18 cellular contexts compared by ENCODE assay signal in the genomic region with DNA sequence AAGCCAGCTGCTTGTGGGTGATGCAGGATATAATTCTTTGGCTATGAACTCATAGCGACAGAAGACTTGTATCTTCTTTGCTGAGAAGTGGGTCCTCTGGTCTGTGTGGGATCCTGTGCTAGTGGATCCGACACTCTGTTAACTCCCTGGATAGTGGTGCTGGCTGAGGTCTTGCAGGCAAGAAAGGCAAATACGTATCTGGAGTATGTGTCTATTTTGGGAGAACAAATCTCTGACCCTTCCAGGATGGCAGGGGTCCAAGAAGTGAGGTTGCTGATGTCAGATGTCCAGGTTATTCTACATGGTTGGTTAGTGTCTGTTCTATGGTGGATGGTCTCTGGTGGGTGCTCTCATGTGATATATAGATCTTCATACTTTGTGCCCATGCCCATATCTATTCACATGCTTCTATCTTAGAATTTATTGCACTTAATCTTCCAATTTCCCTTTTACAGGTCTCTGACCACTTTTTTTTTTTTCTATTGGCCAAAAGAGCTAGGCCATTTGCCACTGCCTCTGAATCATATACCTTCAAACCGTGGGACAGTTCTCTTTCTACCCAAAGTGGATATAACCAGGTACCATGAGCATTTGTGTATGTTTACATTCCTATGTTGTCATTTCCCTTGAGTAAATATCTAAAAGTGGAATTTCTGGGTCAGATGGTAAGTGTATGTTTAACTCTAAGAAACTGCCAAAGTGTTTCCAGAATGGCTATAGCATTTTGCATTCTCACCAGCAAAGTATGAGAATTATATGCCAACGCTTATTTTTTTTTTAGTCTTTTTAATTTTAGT. TPM values are rescaled to one million over a fixed set of nuclear protein-coding genes. Genes with fewer than 3 reads are reported as not detected.
DNase-seq lines count a peak whose midpoint lies in the region; ATAC-seq and TF ChIP-seq lines count a peak whose summit lies in the region.
"Had no signal": no experiment of that assay in that cellular context is flagged by ENCODE, and none has a peak within 500 bp of the region (broad histone marks: within the 10 kb centered on the region; RNA-seq: fewer than 3 reads in every experiment).

No MANE protein-coding gene starts in this region.

- no peaks in the 10 kb centered on the region for H3K9me2 ChIP-seq in PC-3 (replicated peaks; ENCODE audit: low read length)

- in situ Hi-C loops in transverse colon (cut with MboI; ENCODE audit: low pct_ligation_motif_present in 1 of 4, low pct_unique_long_range_greater_than_20kb in 1 of 4, low sequenced_read_pairs in 3 of 4): no loop called here

- no peaks in the 10 kb centered on the region for H3K9me3 Mint-ChIP-seq in activated T-helper 2 cell treated with anti-CD3 and anti-CD28 coated beads, Interferon-gamma antibody, Interleukin-2, Interleukin-4, amounts not matched to agents 10 μg/mL and 5 μg/mL and 100 μg/mL, durations not matched to agents 14 hours and 24 hours and 36 hours
- no peaks in the 10 kb centered on the region for H3K9me3 Mint-ChIP-seq in stimulated activated naive CD8-positive, alpha-beta T cell treated with anti-CD3 and anti-CD28 coated beads, Interleukin-15, amount 100 ng/mL, for 72 hours
- H3K9me3 Mint-ChIP-seq: CD8-positive, alpha-beta memory T cell; HFFc6 had no signal

- no peak for TF ChIP-seq POLR2A in transverse colon (IDR thresholded peaks at IDR 0.05)

- H4K12ac ChIP-seq in trophoblast cell (ENCODE audit: low read depth, low read length): no peak overlapping the region

- H3K27ac Mint-ChIP-seq in activated T-helper 2 cell treated with anti-CD3 and anti-CD28 coated beads, Interferon-gamma antibody, Interleukin-2, Interleukin-4, amounts not matched to agents 10 μg/mL and 5 μg/mL and 100 μg/mL, durations not matched to agents 14 hours and 24 hours and 36 hours: no peak overlapping the region
- no peak overlapping the region for H3K27ac Mint-ChIP-seq in stimulated activated naive CD8-positive, alpha-beta T cell treated with anti-CD3 and anti-CD28 coated beads, Interleukin-15, amount 100 ng/mL, for 72 hours
- H3K27ac Mint-ChIP-seq: HFFc6 had no signal

- H4K8ac ChIP-seq in trophoblast cell (ENCODE audit: low read depth, low read length): no peak overlapping the region

- no peak overlapping the region for H3K23ac ChIP-seq in trophoblast cell (ENCODE audit: low read length)

- ATAC-seq in PC-3: peak; percentile 99
- ATAC-seq in stimulated activated naive CD8-positive, alpha-beta T cell treated with anti-CD3 and anti-CD28 coated beads, Interleukin-15, amount 100 ng/mL, for 72 hours: no peak

- H3K4me3 Mint-ChIP-seq in activated T-helper 2 cell treated with anti-CD3 and anti-CD28 coated beads, Interferon-gamma antibody, Interleukin-2, Interleukin-4, amounts not matched to agents 10 μg/mL and 5 μg/mL and 100 μg/mL, durations not matched to agents 14 hours and 24 hours and 36 hours (ENCODE audit: low read depth): no peak overlapping the region
- H3K4me3 Mint-ChIP-seq in stimulated activated naive CD8-positive, alpha-beta T cell treated with anti-CD3 and anti-CD28 coated beads, Interleukin-15, amount 100 ng/mL, for 72 hours: no peak overlapping the region
- H3K4me3 Mint-ChIP-seq: CD8-positive, alpha-beta memory T cell; HFFc6 had no signal

- no CpG with 5 or more reads among the region's 5 CpGs for WGBS in trophoblast cell (ENCODE audit: extremely low coverage, insufficient coverage, insufficient read length)
- 75 to 77% methylated on average over 2 to 5 of the region's 5 CpGs for WGBS in transverse colon (ENCODE audit: low coverage in 1 of 2), 2 donors

- H3K9ac ChIP-seq in PC-3 (ENCODE audit: low read length): peak overlapping the region; percentile 59
- no peak overlapping the region for H3K9ac ChIP-seq in trophoblast cell (ENCODE audit: low read length)

- intact Hi-C loops in PC-3 (cut with micrococcal nuclease) (loop anchor here (1.0 to 2.0 kb wide), 2 partner anchors 23 to 46 kb away; a partner anchor contains a TSS), left ventricle myocardium inferior (cut with micrococcal nuclease) (no loop called here), transverse colon (cut with DNase I; ENCODE audit: low total_unique reads) (no loop called here)
- intact Hi-C loops in activated T-helper 2 cell treated with anti-CD3 and anti-CD28 coated beads, Interferon-gamma antibody, Interleukin-2, Interleukin-4, amounts not matched to agents 10 μg/mL and 5 μg/mL and 100 μg/mL, durations not matched to agents 14 hours and 24 hours and 36 hours (cut with micrococcal nuclease): no loop called here

- no peak overlapping the region for H3K18ac ChIP-seq in trophoblast cell (ENCODE audit: low read length)

- H3K9me3 ChIP-seq in PC-3 (ENCODE audit: low read length): no peaks in the 10 kb centered on the region
- no peaks in the 10 kb centered on the region for H3K9me3 ChIP-seq in left ventricle myocardium inferior (replicated peaks)
- no peaks in the 10 kb centered on the region for H3K9me3 ChIP-seq in trophoblast cell (ENCODE audit: insufficient read depth, low read depth, low read length)
- no peaks in the 10 kb centered on the region for H3K9me3 ChIP-seq in transverse colon

- no peak overlapping the region for H3K4ac ChIP-seq in trophoblast cell (ENCODE audit: low read depth, low read length)

- H3K4me2 ChIP-seq in PC-3 (ENCODE audit: low read length): peak overlapping the region; percentile 68
- no peak overlapping the region for H3K4me2 ChIP-seq in trophoblast cell (ENCODE audit: low read length)

- POLR2A ChIA-PET in PC-3 (lab: Charles Lee; ENCODE audit: unreplicated experiment): interaction anchor here (0.5 kb wide), 1 partner anchor 551 kb away, joined by 3 read pairs; no protein-coding TSS in a partner anchor

- H3K79me1 ChIP-seq in trophoblast cell (ENCODE audit: low read length): peaks cover 7% of the 10 kb centered on the region

- peak; percentile 92 for DNase-seq in DMS53 treated with DMSO at 0.1 percent for 48 hours (lab: John Stamatoyannopoulos, UW; ENCODE audit: unreplicated experiment)
- peak; percentile 93 for DNase-seq in PC-3
- DNase-seq in left ventricle myocardium inferior: peak; percentile 43
- DNase-seq in trophoblast cell: peak; percentile 30 to 89
- no peak for DNase-seq in transverse colon
- DNase-seq in activated T-helper 2 cell treated with anti-CD3 and anti-CD28 coated beads, Interferon-gamma antibody, Interleukin-2, Interleukin-4, amounts not matched to agents 10 μg/mL and 5 μg/mL and 100 μg/mL, durations not matched to agents 14 hours and 24 hours and 36 hours (ENCODE audit: low spot score): no peak
- DNase-seq in stimulated activated naive CD8-positive, alpha-beta T cell treated with anti-CD3 and anti-CD28 coated beads, Interleukin-15, amount 100 ng/mL, for 72 hours: no peak
- no peak for DNase-seq in NCI-H510A treated with DMSO at 0.1 percent for 48 hours (lab: John Stamatoyannopoulos, UW)
- DNase-seq: C1 segment of cervical spinal cord; CD8-positive, alpha-beta memory T cell; DND-41; HFFc6; KG1; NCI-H1048; NCI-H1436; NCI-H1930; NCI-H446 treated with DMSO at 0.1 percent for 48 hours; SIG-M5 had no signal

- peaks cover 22% of the 10 kb centered on the region for H3K4me1 ChIP-seq in PC-3 (ENCODE audit: insufficient read depth, low read length)
- H3K4me1 ChIP-seq in left ventricle myocardium inferior: peaks cover 26% of the 10 kb centered on the region
- H3K4me1 ChIP-seq in trophoblast cell (ENCODE audit: control insufficient read depth in 1 of 2, insufficient read depth in 2 of 2, low read length in 2 of 2): no peaks in the 10 kb centered on the region
- H3K4me1 ChIP-seq in transverse colon: no peaks in the 10 kb centered on the region

- no peak overlapping the region for H2BK120ac ChIP-seq in trophoblast cell (ENCODE audit: insufficient read depth, low read length, poor library complexity)

- peaks cover 4% of the 10 kb centered on the region for H3F3A ChIP-seq in PC-3 (ENCODE audit: low read length, unreplicated experiment)

- peak overlapping the region; percentile 35 for H2AFZ ChIP-seq in PC-3 (ENCODE audit: low read length)
- H2AFZ ChIP-seq in trophoblast cell (ENCODE audit: insufficient read depth, low read length, poor library complexity): no peak overlapping the region

- no peaks in the 10 kb centered on the region for H3K36me3 ChIP-seq in PC-3 (ENCODE audit: low read depth, low read length)
- H3K36me3 ChIP-seq in left ventricle myocardium inferior: no peaks in the 10 kb centered on the region
- H3K36me3 ChIP-seq in trophoblast cell (ENCODE audit: control insufficient read depth in 1 of 2, insufficient read depth in 2 of 2, low read length in 2 of 2): no peaks in the 10 kb centered on the region
- no peaks in the 10 kb centered on the region for H3K36me3 ChIP-seq in transverse colon

- H3K36me3 Mint-ChIP-seq in activated T-helper 2 cell treated with anti-CD3 and anti-CD28 coated beads, Interferon-gamma antibody, Interleukin-2, Interleukin-4, amounts not matched to agents 10 μg/mL and 5 μg/mL and 100 μg/mL, durations not matched to agents 14 hours and 24 hours and 36 hours (ENCODE audit: low read depth): no peaks in the 10 kb centered on the region
- H3K36me3 Mint-ChIP-seq: CD8-positive, alpha-beta memory T cell had no signal

- no peak overlapping the region for H2BK12ac ChIP-seq in trophoblast cell (ENCODE audit: low read length)

- BruUV-seq in PC-3 (replicated peaks; lab: Mats Ljungman, UMichigan): no TSS peak

- TF ChIP-seq EP300 in transverse colon (IDR thresholded peaks at IDR 0.05; ENCODE audit: low read depth): no peak

- H4K91ac ChIP-seq in trophoblast cell (ENCODE audit: low read depth, low read length): no peak overlapping the region

- peak overlapping the region; percentile 94 for H3K27ac ChIP-seq in PC-3 (ENCODE audit: low read length)
- H3K27ac ChIP-seq in left ventricle myocardium inferior (replicated peaks): peak overlapping the region; percentile 80
- H3K27ac ChIP-seq in trophoblast cell (ENCODE audit: low read depth, low read length): no peak overlapping the region
- no peak overlapping the region for H3K27ac ChIP-seq in transverse colon

- H3K27me3 Mint-ChIP-seq in activated T-helper 2 cell treated with anti-CD3 and anti-CD28 coated beads, Interferon-gamma antibody, Interleukin-2, Interleukin-4, amounts not matched to agents 10 μg/mL and 5 μg/mL and 100 μg/mL, durations not matched to agents 14 hours and 24 hours and 36 hours (ENCODE audit: low read depth): peaks cover 7% of the 10 kb centered on the region
- H3K27me3 Mint-ChIP-seq in stimulated activated naive CD8-positive, alpha-beta T cell treated with anti-CD3 and anti-CD28 coated beads, Interleukin-15, amount 100 ng/mL, for 72 hours: no peaks in the 10 kb centered on the region

- no peak overlapping the region for H3K14ac ChIP-seq in trophoblast cell (ENCODE audit: low read length)

- CTCF ChIA-PET in PC-3 (lab: Charles Lee): interaction anchor here (0.6 kb wide), 1 partner anchor 431 kb away, joined by 3 read pairs; no protein-coding TSS in a partner anchor

- H3K4me1 Mint-ChIP-seq in activated T-helper 2 cell treated with anti-CD3 and anti-CD28 coated beads, Interferon-gamma antibody, Interleukin-2, Interleukin-4, amounts not matched to agents 10 μg/mL and 5 μg/mL and 100 μg/mL, durations not matched to agents 14 hours and 24 hours and 36 hours (ENCODE audit: low read depth): no peaks in the 10 kb centered on the region
- H3K4me1 Mint-ChIP-seq in stimulated activated naive CD8-positive, alpha-beta T cell treated with anti-CD3 and anti-CD28 coated beads, Interleukin-15, amount 100 ng/mL, for 72 hours: no peaks in the 10 kb centered on the region

- no peaks in the 10 kb centered on the region for H4K20me1 ChIP-seq in PC-3 (ENCODE audit: low read length)

- H2AK5ac ChIP-seq in trophoblast cell (ENCODE audit: low read length): no peak overlapping the region

- TF ChIP-seq CTCF in PC-3 (conservative IDR thresholded peaks at IDR 0.05; ENCODE audit: low read depth, low read length): no peak
- TF ChIP-seq CTCF in left ventricle myocardium inferior (IDR thresholded peaks at IDR 0.05; ENCODE audit: borderline replicate concordance): no peak
- TF ChIP-seq CTCF in transverse colon (IDR thresholded peaks at IDR 0.05): no peak

- H3K4me3 ChIP-seq in PC-3 (ENCODE audit: low read length) (peak overlapping the region; percentile 22; the same call in 1 of the 2 replicates), left ventricle myocardium inferior (no peak overlapping the region), trophoblast cell (ENCODE audit: low read depth, low read length) (no peak overlapping the region), transverse colon (no peak overlapping the region)

- H3K27me3 ChIP-seq in PC-3 (ENCODE audit: low read length) (no peaks in the 10 kb centered on the region), left ventricle myocardium inferior (ENCODE audit: low read depth) (no peaks in the 10 kb centered on the region), trophoblast cell (ENCODE audit: insufficient read depth, low read length) (no peaks in the 10 kb centered on the region), transverse colon (no peaks in the 10 kb centered on the region)

- no peak overlapping the region for H2BK5ac ChIP-seq in trophoblast cell (ENCODE audit: low read depth, low read length, poor library complexity)

- H3K79me2 ChIP-seq in PC-3 (ENCODE audit: low read length) (no peaks in the 10 kb centered on the region), trophoblast cell (ENCODE audit: control insufficient read depth, insufficient read depth, low read length, poor library complexity) (no peaks in the 10 kb centered on the region)

RNA-seq across cellular contexts. Expression of a gene that starts 45.1 kb away (rescaled TPM):
- total RNA-seq in PC-3 (2014; rRNA removed): 36.4 and 38.8 TPM in 2 replicates
- 56.2 TPM for total RNA-seq in left ventricle myocardium inferior
- polyA plus RNA-seq in trophoblast cell (2013): 232 and 237 TPM in 2 replicates
- 10 to 100 TPM; 13.5 to 31.6 (median 23.0) TPM for total RNA-seq in transverse colon
- 40.1 and 42.2 TPM in 2 replicates for total RNA-seq in activated T-helper 2 cell treated with anti-CD3 and anti-CD28 coated beads, Interferon-gamma antibody, Interleukin-2, Interleukin-4, amounts not matched to agents 10 μg/mL and 5 μg/mL and 100 μg/mL, durations not matched to agents 14 hours and 24 hours and 36 hours

Comparison
In these comparisons a context has a peak if more than half of its experiments do, and no peak if none do; other contexts are left out.
1. DNase-seq: peak in DMS53 treated with DMSO at 0.1 percent for 48 hours (single experiment), PC-3 (single experiment), left ventricle myocardium inferior (single experiment) and trophoblast cell (2 of 2); none in transverse colon (single experiment), activated T-helper 2 cell treated with anti-CD3 and anti-CD28 coated beads, Interferon-gamma antibody, Interleukin-2, Interleukin-4, amounts not matched to agents 10 μg/mL and 5 μg/mL and 100 μg/mL, durations not matched to agents 14 hours and 24 hours and 36 hours (single experiment), stimulated activated naive CD8-positive, alpha-beta T cell treated with anti-CD3 and anti-CD28 coated beads, Interleukin-15, amount 100 ng/mL, for 72 hours (0 of 2) and NCI-H510A treated with DMSO at 0.1 percent for 48 hours (single experiment).
2. H3K27ac ChIP-seq: peak in PC-3 (single experiment) and left ventricle myocardium inferior (single experiment); none in trophoblast cell (single experiment) and transverse colon (0 of 4).